22 cellular contexts compared by ENCODE assay signal in genomic region chr4:53147179-53147578, GRCh38.
"Had no signal": no experiment of that assay in that cellular context is flagged by ENCODE, and none has a peak within 500 bp of the region (broad histone marks: within the 10 kb centered on the region; RNA-seq: fewer than 3 reads in every experiment).

No MANE protein-coding gene starts in this region.

- H3K27ac ChIP-seq: KMS-11, SJSA1, SK-N-MC had no signal

- H3K9me3 Mint-ChIP-seq: IgD-negative memory B cell had no signal

- H3K36me3 ChIP-seq: SJSA1 had no signal

- H3K4me1 ChIP-seq: SJSA1 had no signal

- H3K27ac Mint-ChIP-seq: IgD-negative memory B cell had no signal

- DNase-seq: Kasumi-1, MM.1S, NCI-H1092 treated with DMSO at 0.1 percent for 48 hours, NCI-H1436, NCI-H187, NCI-H2029, NCI-H2081 treated with DMSO at 0.1 percent for 48 hours, NCI-H2171, NCI-H226, NCI-H446, NCI-H510A, NCI-H524 treated with DMSO at 0.1 percent for 48 hours, NCI-H69, NCI-H774, Right ventricle myocardium superior, RPMI8226, SIG-M5 had no signal

- ATAC-seq: K562 had no signal

- H3K27me3 ChIP-seq: SJSA1 had no signal

- H3K4me2 ChIP-seq: KMS-11 had no signal

- H3K4me3 ChIP-seq: K562, SJSA1, SK-N-MC had no signal

- H3K9ac ChIP-seq: KMS-11 had no signal

- H3K9me3 ChIP-seq: SJSA1 had no signal
